11 cellular contexts compared by ENCODE assay signal in the genomic region with DNA sequence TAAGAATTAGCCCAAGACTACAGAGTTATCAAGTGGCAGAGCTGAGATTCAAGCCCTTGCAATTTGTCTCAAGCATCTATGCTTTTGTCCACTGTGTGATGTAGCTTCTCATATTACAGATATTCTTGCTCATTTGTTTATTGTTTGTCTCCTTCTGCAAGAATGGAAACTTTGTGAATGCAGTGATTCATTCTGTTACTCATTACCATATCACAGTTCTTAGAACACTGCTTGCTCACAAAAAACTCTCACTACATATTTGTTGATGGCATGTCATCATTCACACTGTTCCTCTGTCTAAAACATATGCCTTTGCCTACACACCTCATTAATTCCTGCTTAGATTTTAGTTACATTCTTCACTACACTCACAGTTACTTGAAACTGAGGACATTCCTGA.
DNase-seq lines count a peak whose midpoint lies in the region; ATAC-seq and TF ChIP-seq lines count a peak whose summit lies in the region.
"Had no signal": no experiment of that assay in that cellular context is flagged by ENCODE, and none has a peak within 500 bp of the region (broad histone marks: within the 10 kb centered on the region; RNA-seq: fewer than 3 reads in every experiment).

No MANE protein-coding gene starts in this region.

- H3K4ac ChIP-seq in IMR-90 (ENCODE audit: low read depth, low read length), result no peak overlapping the region

- in situ Hi-C loops in Caki2 (cut with HindIII; ENCODE audit: low pct_unique_long_range_greater_than_20kb, low sequenced_read_pairs) (no loop called here), IMR-90 (cut with MboI; ENCODE audit: low sequenced_read_pairs) (no loop called here)

- no peak overlapping the region for H2AFZ ChIP-seq in IMR-90 (replicated peaks; ENCODE audit: low read length, poor library complexity)

- H2AK5ac ChIP-seq in IMR-90 (ENCODE audit: low read depth, low read length), result no peak overlapping the region

- DNase-seq in Caki2 (ENCODE audit: low read depth) (peak; percentile 89), IMR-90 (peak; percentile 97), foreskin fibroblast (peak; percentile 62 to 75), Caco-2 (no peak), putamen (ENCODE audit: low spot score) (no peak)
- DNase-seq in CD8-positive, alpha-beta T cell, result no peak
- DNase-seq in activated T-cell treated with anti-CD3 and anti-CD28 coated beads, Interleukin-2, amount 50 U/mL, for 24 hours, result no peak
- DNase-seq: activated T-cell treated with anti-CD3 and anti-CD28 coated beads, Interleukin-2, amount 50 U/mL, for 72 hours; midbrain; NCI-H2081 had no signal

- H3K9me3 Mint-ChIP-seq in CD8-positive, alpha-beta T cell, result peaks cover 6% of the 10 kb centered on the region
- H3K9me3 Mint-ChIP-seq in Caco-2 (ENCODE audit: unreplicated experiment), result no peaks in the 10 kb centered on the region
- H3K9me3 Mint-ChIP-seq in activated T-cell treated with anti-CD3 and anti-CD28 coated beads, Interleukin-2, amount 50 U/mL, for 24 hours, result peaks cover 5% of the 10 kb centered on the region

- H3K4me1 Mint-ChIP-seq in CD8-positive, alpha-beta T cell (ENCODE audit: low read depth), result no peaks in the 10 kb centered on the region
- H3K4me1 Mint-ChIP-seq in Caco-2 (ENCODE audit: low read depth, unreplicated experiment), result no peaks in the 10 kb centered on the region
- no peaks in the 10 kb centered on the region for H3K4me1 Mint-ChIP-seq in activated T-cell treated with anti-CD3 and anti-CD28 coated beads, Interleukin-2, amount 50 U/mL, for 24 hours (ENCODE audit: low read depth)

- no peaks in the 10 kb centered on the region for H3K9me3 ChIP-seq in IMR-90 (ENCODE audit: control insufficient read depth, insufficient read depth, low read length)
- H3K9me3 ChIP-seq in CD8-positive, alpha-beta T cell (ENCODE audit: low read length), result no peaks in the 10 kb centered on the region
- no peaks in the 10 kb centered on the region for H3K9me3 ChIP-seq in Caco-2

- POLR2A ChIA-PET in IMR-90 (lab: Charles Lee; ENCODE audit: unreplicated experiment), result no interaction called here
- POLR2A ChIA-PET in CD8-positive, alpha-beta T cell (lab: Charles Lee), result no interaction called here
- POLR2A ChIA-PET in Caco-2 (lab: Charles Lee), result interaction anchor here (0.6 kb wide), 1 partner anchor 605 kb away, joined by 3 read pairs; no protein-coding TSS in a partner anchor

- dilution Hi-C loops in IMR-90 (cut with HindIII; ENCODE audit: low sequenced_read_pairs, unreplicated experiment), result no loop called here

- H3K4me3 ChIP-seq in IMR-90 (ENCODE audit: insufficient read depth, low read depth, low read length) (no peak overlapping the region), foreskin fibroblast (ENCODE audit: low read depth in 1 of 2, low read length in 2 of 2) (no peak overlapping the region), Caco-2 (ENCODE audit: low read depth, low read length) (no peak overlapping the region)
- no peak overlapping the region for H3K4me3 ChIP-seq in CD8-positive, alpha-beta T cell (ENCODE audit: low read depth, low read length)

- H4K20me1 ChIP-seq in IMR-90 (ENCODE audit: insufficient read depth, low read length), result no peaks in the 10 kb centered on the region

- H3K27me3 Mint-ChIP-seq in CD8-positive, alpha-beta T cell (ENCODE audit: low read depth), result no peaks in the 10 kb centered on the region
- no peaks in the 10 kb centered on the region for H3K27me3 Mint-ChIP-seq in Caco-2 (ENCODE audit: insufficient read depth, unreplicated experiment)
- no peaks in the 10 kb centered on the region for H3K27me3 Mint-ChIP-seq in activated T-cell treated with anti-CD3 and anti-CD28 coated beads, Interleukin-2, amount 50 U/mL, for 24 hours

- H3K56ac ChIP-seq in IMR-90 (ENCODE audit: extremely low read depth, insufficient read depth, low read length), result no peak overlapping the region

- H3K14ac ChIP-seq in IMR-90 (replicated peaks; ENCODE audit: low read depth, low read length), result no peak overlapping the region

- H2BK20ac ChIP-seq in IMR-90 (ENCODE audit: low read depth, low read length), result no peak overlapping the region

- BruUV-seq in IMR-90 (replicated peaks; lab: Mats Ljungman, UMichigan) (no TSS peak), Caco-2 (replicated peaks; lab: Mats Ljungman, UMichigan) (no TSS peak)

- H2BK15ac ChIP-seq in IMR-90 (ENCODE audit: low read depth, low read length), result no peak overlapping the region

- TF ChIP-seq RAD21 in IMR-90 (IDR thresholded peaks at IDR 0.05; ENCODE audit: low read length), result no peak

- no peak overlapping the region for H3K9ac ChIP-seq in IMR-90 (ENCODE audit: low read depth, low read length)

- no peak overlapping the region for H3K27ac ChIP-seq in IMR-90 (ENCODE audit: insufficient read depth, low read length)
- no peak overlapping the region for H3K27ac ChIP-seq in CD8-positive, alpha-beta T cell (ENCODE audit: low read depth, low read length)

- H3K27ac Mint-ChIP-seq in CD8-positive, alpha-beta T cell, result no peak overlapping the region
- H3K27ac Mint-ChIP-seq in Caco-2 (ENCODE audit: unreplicated experiment), result no peak overlapping the region
- H3K27ac Mint-ChIP-seq in activated T-cell treated with anti-CD3 and anti-CD28 coated beads, Interleukin-2, amount 50 U/mL, for 24 hours, result no peak overlapping the region
- H3K27ac Mint-ChIP-seq: activated T-cell treated with anti-CD3 and anti-CD28 coated beads, Interleukin-2, amount 50 U/mL, for 72 hours had no signal

- H3K18ac ChIP-seq in IMR-90 (ENCODE audit: low read depth, low read length), result no peak overlapping the region

- CTCF ChIA-PET in IMR-90 (lab: Yijun Ruan, JAX) (no interaction called here), Caco-2 (lab: Charles Lee) (no interaction called here)
- CTCF ChIA-PET in CD8-positive, alpha-beta T cell (lab: Charles Lee), result no interaction called here

- no peak overlapping the region for H4K91ac ChIP-seq in IMR-90 (ENCODE audit: insufficient read depth, low read depth, low read length)

- no peak overlapping the region for H3K23ac ChIP-seq in IMR-90 (ENCODE audit: low read depth, low read length)

- H4K8ac ChIP-seq in IMR-90 (ENCODE audit: low read depth in 2 of 2, low read length in 2 of 2), result no peak overlapping the region; a peak in 1 of 4 replicates

- H3K4me1 ChIP-seq in IMR-90 (ENCODE audit: control insufficient read depth, insufficient read depth, low read length) (peaks cover 4% of the 10 kb centered on the region; the same call in 1 of the 2 replicates), Caco-2 (no peaks in the 10 kb centered on the region)
- H3K4me1 ChIP-seq in CD8-positive, alpha-beta T cell (ENCODE audit: insufficient read depth, low read length), result no peaks in the 10 kb centered on the region

- intact Hi-C loops in IMR-90 (cut with micrococcal nuclease), result no loop called here
- intact Hi-C loops in CD8-positive, alpha-beta T cell (cut with DNase I, micrococcal nuclease), result no loop called here
- intact Hi-C loops in Caco-2 (cut with micrococcal nuclease; ENCODE audit: unreplicated experiment), result no loop called here

- H4K5ac ChIP-seq in IMR-90 (ENCODE audit: low read depth, low read length), result no peak overlapping the region

- H2BK5ac ChIP-seq in IMR-90 (ENCODE audit: low read depth, low read length, poor library complexity, severe bottlenecking), result peak overlapping the region; percentile 80

- H2AK9ac ChIP-seq in IMR-90 (replicated peaks; ENCODE audit: low read depth, low read length, poor library complexity), result no peak overlapping the region

- H3K9me1 ChIP-seq in IMR-90 (ENCODE audit: insufficient read depth, low read length), result no peaks in the 10 kb centered on the region

- H3K36me3 ChIP-seq in IMR-90 (ENCODE audit: control insufficient read depth, insufficient read depth, low read length) (no peaks in the 10 kb centered on the region), Caco-2 (ENCODE audit: control insufficient read depth, insufficient read depth, low read length) (no peaks in the 10 kb centered on the region)
- H3K36me3 ChIP-seq in CD8-positive, alpha-beta T cell (ENCODE audit: insufficient read depth, low read length), result no peaks in the 10 kb centered on the region

- H3K4me2 ChIP-seq in IMR-90 (ENCODE audit: low read depth, low read length), result no peak overlapping the region; the same call in 1 of the 2 replicates

- H3K27me3 ChIP-seq in IMR-90 (ENCODE audit: control insufficient read depth, insufficient read depth, low read length), result no peaks in the 10 kb centered on the region
- no peaks in the 10 kb centered on the region for H3K27me3 ChIP-seq in CD8-positive, alpha-beta T cell (ENCODE audit: insufficient read depth, low read length)
- no peaks in the 10 kb centered on the region for H3K27me3 ChIP-seq in Caco-2 (replicated peaks; ENCODE audit: control insufficient read depth, insufficient read depth, low read length)

- no peaks in the 10 kb centered on the region for H3K79me1 ChIP-seq in IMR-90 (ENCODE audit: low read depth in 1 of 2, low read length in 2 of 2)

- H3K36me3 Mint-ChIP-seq in CD8-positive, alpha-beta T cell, result no peaks in the 10 kb centered on the region
- H3K36me3 Mint-ChIP-seq in Caco-2 (ENCODE audit: insufficient read depth, unreplicated experiment), result no peaks in the 10 kb centered on the region
- H3K36me3 Mint-ChIP-seq in activated T-cell treated with anti-CD3 and anti-CD28 coated beads, Interleukin-2, amount 50 U/mL, for 24 hours (ENCODE audit: low read depth), result no peaks in the 10 kb centered on the region

- no peak overlapping the region for H3K4me3 Mint-ChIP-seq in CD8-positive, alpha-beta T cell
- H3K4me3 Mint-ChIP-seq in Caco-2 (ENCODE audit: unreplicated experiment), result no peak overlapping the region
- no peak overlapping the region for H3K4me3 Mint-ChIP-seq in activated T-cell treated with anti-CD3 and anti-CD28 coated beads, Interleukin-2, amount 50 U/mL, for 24 hours
- H3K4me3 Mint-ChIP-seq: activated T-cell treated with anti-CD3 and anti-CD28 coated beads, Interleukin-2, amount 50 U/mL, for 72 hours had no signal

- TF ChIP-seq POLR2A in IMR-90 (IDR thresholded peaks at IDR 0.05; ENCODE audit: low read depth, low read length), result no peak

- ATAC-seq in GM21619 (IDR thresholded peaks at IDR 0.05; ENCODE audit: unreplicated experiment), result peak; percentile 86
- ATAC-seq in IMR-90 (ENCODE audit: low read depth), result peak; percentile 88
- no peak for ATAC-seq in CD8-positive, alpha-beta T cell

- H2BK120ac ChIP-seq in IMR-90 (ENCODE audit: low read depth, low read length), result peak overlapping the region; percentile 91; the same call in 1 of the 2 replicates

- no peak for TF ChIP-seq CTCF in IMR-90 (conservative IDR thresholded peaks at IDR 0.05; ENCODE audit: low read depth, low read length)
- no peak for TF ChIP-seq CTCF in foreskin fibroblast (IDR thresholded peaks at IDR 0.05; ENCODE audit: low read depth, low read length)
- no peak for TF ChIP-seq CTCF in CD8-positive, alpha-beta T cell (IDR thresholded peaks at IDR 0.05)
- TF ChIP-seq CTCF in Caco-2 (IDR thresholded peaks at IDR 0.05; ENCODE audit: insufficient read depth in 1 of 2, low read depth in 1 of 2, low read length in 1 of 2, severe bottlenecking in 1 of 2, unreplicated experiment in 1 of 2), result no peak

TF ChIP-seq in IMR-90, 13 proteins besides CTCF, POLR2A, EP300 and RAD21 (continues in another document):
- TF ChIP-seq MAZ (IDR thresholded peaks at IDR 0.05; ENCODE audit: borderline replicate concordance, low read depth, low read length) (no peak), FOS (IDR thresholded peaks at IDR 0.05; ENCODE audit: low read depth, low read length) (peak; percentile 96), CEBPB (IDR thresholded peaks at IDR 0.05; ENCODE audit: low read depth, low read length) (peak; percentile 92), MAFK (IDR thresholded peaks at IDR 0.05; ENCODE audit: low read depth, low read length) (peak; percentile 41; the same call in 1 of the 2 replicates)

Comparison
In these comparisons a context has a peak if more than half of its experiments do, and no peak if none do; other contexts are left out.
1. DNase-seq: peak in Caki2 (single experiment), IMR-90 (single experiment) and foreskin fibroblast (2 of 2); none in CD8-positive, alpha-beta T cell (0 of 7), Caco-2 (0 of 2), putamen (single experiment) and activated T-cell treated with anti-CD3 and anti-CD28 coated beads, Interleukin-2, amount 50 U/mL, for 24 hours (single experiment).